20 cellular contexts compared by ENCODE assay signal in the genomic region with DNA sequence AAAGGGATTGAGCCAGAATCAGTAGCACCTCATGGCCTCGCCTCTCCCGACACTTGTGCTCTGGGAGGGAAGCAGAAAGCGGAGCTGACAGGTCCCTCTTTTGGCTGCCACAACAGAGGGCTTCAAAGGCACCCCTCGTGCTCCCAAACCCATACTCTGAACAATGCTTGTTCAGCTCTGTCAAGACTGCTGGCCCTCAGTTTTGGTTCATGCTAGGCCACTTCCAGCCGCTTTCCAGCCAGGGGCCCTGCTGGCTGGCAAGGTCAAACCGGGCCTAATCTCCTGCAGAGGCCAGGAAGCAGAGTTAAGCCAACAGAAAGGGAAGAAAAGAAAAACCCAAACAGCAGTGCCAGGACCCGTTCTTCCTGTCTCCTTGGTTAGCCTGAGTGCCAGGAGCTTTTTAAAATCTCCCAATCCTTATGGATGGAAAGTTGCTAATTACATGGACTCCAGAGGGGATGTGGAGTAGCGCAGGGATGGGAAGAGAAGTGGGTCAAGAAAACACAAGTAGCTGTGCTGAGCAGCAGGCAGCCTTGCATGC.
A peak's percentile ranks its signal among the peaks of the same experiment; 100 is the strongest.
DNase-seq lines count a peak whose midpoint lies in the region; ATAC-seq and TF ChIP-seq lines count a peak whose summit lies in the region.
"Had no signal": no experiment of that assay in that cellular context is flagged by ENCODE, and none has a peak within 500 bp of the region (broad histone marks: within the 10 kb centered on the region; RNA-seq: fewer than 3 reads in every experiment).

No MANE protein-coding gene starts in this region.

- peaks cover 0 to 22% (median 9%) of the 10 kb centered on the region in 6 donors for H3K4me1 ChIP-seq in spleen

- H3K27me3 Mint-ChIP-seq in natural killer cell treated with Interleukin-12 subunit alpha and Interleukin-12 subunit beta and Interleukin-15 and Interleukin-18, amount 100 ng/mL, for 72 hours, result peaks cover 8 to 9% of the 10 kb centered on the region in 2 donors
- H3K27me3 Mint-ChIP-seq in natural killer cell (ENCODE audit: low read depth in 2 of 2), result peaks cover 0 to 4% of the 10 kb centered on the region in 2 donors

- peak; percentile 20 for DNase-seq in natural killer cell treated with Interleukin-12 subunit alpha and Interleukin-12 subunit beta and Interleukin-15 and Interleukin-18, amount 100 ng/mL, for 72 hours (ENCODE audit: low spot score)
- DNase-seq in natural killer cell (no peak), cerebellar cortex (ENCODE audit: low spot score) (peak; percentile 8), medulla oblongata (ENCODE audit: extremely low spot score) (peak; percentile 13), spleen (peak; percentile 48)
- no peak for DNase-seq in activated effector memory CD4-positive, alpha-beta T cell treated with Interleukin-2 at 50 U/mL for 16 hours
- DNase-seq: DMS153, DND-41, NCI-H1105, NCI-H1436 treated with DMSO at 0.1 percent for 48 hours, NCI-H187 treated with DMSO at 0.1 percent for 48 hours, NCI-H446 treated with DMSO at 0.1 percent for 48 hours, NCI-H526, Right ventricle myocardium superior, RPMI8226 had no signal

- peaks cover 0 to 31% (median 0%) of the 10 kb centered on the region in 7 donors for H3K27me3 ChIP-seq in spleen (replicated peaks in 1 of 7)

- H3K4me3 ChIP-seq in spleen, result no peak overlapping the region

- H3K4me1 Mint-ChIP-seq in natural killer cell treated with Interleukin-12 subunit alpha and Interleukin-12 subunit beta and Interleukin-15 and Interleukin-18, amount 100 ng/mL, for 72 hours (ENCODE audit: low read depth in 2 of 2), result peaks cover 22 to 28% of the 10 kb centered on the region in 2 donors
- peaks cover 14 to 52% of the 10 kb centered on the region in 2 donors for H3K4me1 Mint-ChIP-seq in natural killer cell

- no peak overlapping the region for H3K27ac Mint-ChIP-seq in natural killer cell treated with Interleukin-12 subunit alpha and Interleukin-12 subunit beta and Interleukin-15 and Interleukin-18, amount 100 ng/mL, for 72 hours
- no peak overlapping the region for H3K27ac Mint-ChIP-seq in natural killer cell
- H3K27ac Mint-ChIP-seq: IgD-negative memory B cell had no signal

- H3K4me3 Mint-ChIP-seq in natural killer cell treated with Interleukin-12 subunit alpha and Interleukin-12 subunit beta and Interleukin-15 and Interleukin-18, amount 100 ng/mL, for 72 hours, result no peak overlapping the region
- no peak overlapping the region for H3K4me3 Mint-ChIP-seq in natural killer cell
- H3K4me3 Mint-ChIP-seq: IgD-negative memory B cell had no signal

- no peaks in the 10 kb centered on the region for H3K36me3 Mint-ChIP-seq in natural killer cell treated with Interleukin-12 subunit alpha and Interleukin-12 subunit beta and Interleukin-15 and Interleukin-18, amount 100 ng/mL, for 72 hours
- no peaks in the 10 kb centered on the region for H3K36me3 Mint-ChIP-seq in natural killer cell
- H3K36me3 Mint-ChIP-seq: IgD-negative memory B cell had no signal

- no peaks in the 10 kb centered on the region for H3K36me3 ChIP-seq in spleen

- ATAC-seq in natural killer cell treated with Interleukin-12 subunit alpha and Interleukin-12 subunit beta and Interleukin-15 and Interleukin-18, amount 100 ng/mL, for 72 hours, result no peak
- no peak for ATAC-seq in natural killer cell
- no peak for ATAC-seq in HG03457 (IDR thresholded peaks at IDR 0.05; ENCODE audit: unreplicated experiment)
- ATAC-seq in SK-N-SH treated with all-trans-retinoic acid at 6 μM for 48 hours, result no peak

- intact Hi-C loops in natural killer cell (cut with micrococcal nuclease) (no loop called here), spleen (cut with DNase I; ENCODE audit: low total_unique reads) (no loop called here)

- no peak for TF ChIP-seq POLR2A in spleen (IDR thresholded peaks at IDR 0.05)

- TF ChIP-seq CTCF in natural killer cell (IDR thresholded peaks at IDR 0.05), result no peak
- TF ChIP-seq CTCF in spleen (IDR thresholded peaks at IDR 0.05 in 8 of 11, conservative IDR thresholded peaks at IDR 0.05 in 3 of 11), result no peak

- H3K27ac ChIP-seq in spleen, result no peak overlapping the region
- H3K27ac ChIP-seq: HL-60, KMS-11 had no signal

- H3K9me3 ChIP-seq in spleen, result no peaks in the 10 kb centered on the region

- WGBS in spleen, 5 donors, result 64 to 73% (median 71%) methylated on average over 8 of the region's 8 CpGs

- H3K9me3 Mint-ChIP-seq in natural killer cell treated with Interleukin-12 subunit alpha and Interleukin-12 subunit beta and Interleukin-15 and Interleukin-18, amount 100 ng/mL, for 72 hours, result no peaks in the 10 kb centered on the region
- no peaks in the 10 kb centered on the region for H3K9me3 Mint-ChIP-seq in natural killer cell
- H3K9me3 Mint-ChIP-seq: IgD-negative memory B cell had no signal

TF ChIP-seq in SK-N-SH treated with all-trans-retinoic acid at 6 μM for 48 hours, 23 proteins besides CTCF, POLR2A, EP300 and RAD21:
- no peak for TF ChIP-seq ISL1 (CRISPR knock-in tag; IDR thresholded peaks at IDR 0.05)
- TF ChIP-seq, protein P1, sequence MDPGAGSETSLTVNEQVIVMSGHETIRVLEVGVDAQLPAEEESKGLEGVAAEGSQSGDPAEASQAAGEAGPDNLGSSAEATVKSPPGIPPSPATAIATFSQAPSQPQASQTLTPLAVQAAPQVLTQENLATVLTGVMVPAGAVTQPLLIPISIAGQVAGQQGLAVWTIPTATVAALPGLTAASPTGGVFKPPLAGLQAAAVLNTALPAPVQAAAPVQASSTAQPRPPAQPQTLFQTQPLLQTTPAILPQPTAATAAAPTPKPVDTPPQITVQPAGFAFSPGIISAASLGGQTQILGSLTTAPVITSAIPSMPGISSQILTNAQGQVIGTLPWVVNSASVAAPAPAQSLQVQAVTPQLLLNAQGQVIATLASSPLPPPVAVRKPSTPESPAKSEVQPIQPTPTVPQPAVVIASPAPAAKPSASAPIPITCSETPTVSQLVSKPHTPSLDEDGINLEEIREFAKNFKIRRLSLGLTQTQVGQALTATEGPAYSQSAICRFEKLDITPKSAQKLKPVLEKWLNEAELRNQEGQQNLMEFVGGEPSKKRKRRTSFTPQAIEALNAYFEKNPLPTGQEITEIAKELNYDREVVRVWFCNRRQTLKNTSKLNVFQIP (CRISPR knock-in tag; IDR thresholded peaks at IDR 0.05; ENCODE audit: borderline replicate concordance, low read depth), result no peak
- no peak for TF ChIP-seq GLIS3 (CRISPR knock-in tag; IDR thresholded peaks at IDR 0.05)
- TF ChIP-seq BACH2 (CRISPR knock-in tag; IDR thresholded peaks at IDR 0.05; ENCODE audit: borderline replicate concordance), result no peak
- TF ChIP-seq, protein P2, sequence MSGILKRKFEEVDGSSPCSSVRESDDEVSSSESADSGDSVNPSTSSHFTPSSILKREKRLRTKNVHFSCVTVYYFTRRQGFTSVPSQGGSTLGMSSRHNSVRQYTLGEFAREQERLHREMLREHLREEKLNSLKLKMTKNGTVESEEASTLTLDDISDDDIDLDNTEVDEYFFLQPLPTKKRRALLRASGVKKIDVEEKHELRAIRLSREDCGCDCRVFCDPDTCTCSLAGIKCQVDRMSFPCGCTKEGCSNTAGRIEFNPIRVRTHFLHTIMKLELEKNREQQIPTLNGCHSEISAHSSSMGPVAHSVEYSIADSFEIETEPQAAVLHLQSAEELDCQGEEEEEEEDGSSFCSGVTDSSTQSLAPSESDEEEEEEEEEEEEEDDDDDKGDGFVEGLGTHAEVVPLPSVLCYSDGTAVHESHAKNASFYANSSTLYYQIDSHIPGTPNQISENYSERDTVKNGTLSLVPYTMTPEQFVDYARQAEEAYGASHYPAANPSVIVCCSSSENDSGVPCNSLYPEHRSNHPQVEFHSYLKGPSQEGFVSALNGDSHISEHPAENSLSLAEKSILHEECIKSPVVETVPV (CRISPR knock-in tag; IDR thresholded peaks at IDR 0.05), result no peak
- no peak for TF ChIP-seq SNAI2 (CRISPR knock-in tag; IDR thresholded peaks at IDR 0.05)
- TF ChIP-seq TCF4 (CRISPR knock-in tag; IDR thresholded peaks at IDR 0.05; ENCODE audit: borderline replicate concordance), result no peak

Comparison
In these comparisons a context has a peak if more than half of its experiments do, and no peak if none do; other contexts are left out.
1. DNase-seq: peak in natural killer cell treated with Interleukin-12 subunit alpha and Interleukin-12 subunit beta and Interleukin-15 and Interleukin-18, amount 100 ng/mL, for 72 hours (single experiment), cerebellar cortex (single experiment), medulla oblongata (single experiment) and spleen (single experiment); none in natural killer cell (single experiment) and activated effector memory CD4-positive, alpha-beta T cell treated with Interleukin-2 at 50 U/mL for 16 hours (single experiment).